ENCODE assay signal across 13 cellular contexts in genomic region chr15:58463815-58464697, GRCh38. TPM values are rescaled to one million over a fixed set of nuclear protein-coding genes. Genes with fewer than 3 reads are reported as not detected.
DNase-seq lines count a peak whose midpoint lies in the region; ATAC-seq, FAIRE-seq and TF ChIP-seq lines count a peak whose summit lies in the region.
"Had no signal": no experiment of that assay in that cellular context is flagged by ENCODE, and none has a peak within 500 bp of the region (broad histone marks: within the 10 kb centered on the region; RNA-seq: fewer than 3 reads in every experiment).

No MANE protein-coding gene starts in this region.

- 67% methylated on average over 6 of the region's 6 CpGs for WGBS in A549 (ENCODE audit: missing lambda C conversion rate)
- WGBS in GM23248 (ENCODE audit: low coverage in 1 of 2, low lambda C conversion rate in 2 of 2, missing lambda C conversion rate in 2 of 2), 2 experiments, result 92 to 95% methylated on average over 6 of the region's 6 CpGs
- WGBS in upper lobe of left lung, 2 donors, result 83 to 87% methylated on average over 6 of the region's 6 CpGs
- WGBS in gastroesophageal sphincter (ENCODE audit: low coverage in 1 of 2), 2 donors, result 90 to 97% methylated on average over 4 of the region's 6 CpGs

- no peaks in the 10 kb centered on the region for H3K9me3 Mint-ChIP-seq in effector memory CD8-positive, alpha-beta T cell

- DNase-seq in A549 (ENCODE audit: low read depth in 1 of 2, low spot score in 1 of 2) (no peak), GM23248 (peak; percentile 25), NCI-H345 treated with DMSO at 0.1 percent for 48 hours (lab: John Stamatoyannopoulos, UW; ENCODE audit: unreplicated experiment) (peak; percentile 41), upper lobe of left lung (no peak)
- no peak for DNase-seq in effector memory CD8-positive, alpha-beta T cell
- no peak for DNase-seq in effector memory CD4-positive, alpha-beta T cell
- DNase-seq: GDM1 had no signal

- H3K4me1 Mint-ChIP-seq in effector memory CD8-positive, alpha-beta T cell (ENCODE audit: low read depth in 2 of 2), result peaks cover 9 to 35% of the 10 kb centered on the region in 2 donors

- no peak for TF ChIP-seq POLR2A in A549 (IDR thresholded peaks at IDR 0.05; ENCODE audit: low read length)
- TF ChIP-seq POLR2A in upper lobe of left lung (IDR thresholded peaks at IDR 0.05), result no peak
- no peak for TF ChIP-seq POLR2A in gastroesophageal sphincter (IDR thresholded peaks at IDR 0.05)

- H3K4me2 ChIP-seq in A549 (no peak overlapping the region), GM23248 (ENCODE audit: unreplicated experiment) (no peak overlapping the region)

- FAIRE-seq in A549 (lab: Jason Lieb, UNC), result peak; percentile 84
- FAIRE-seq: keratinocyte, urothelium cell line had no signal

- H3K36me3 ChIP-seq in GM23248 (ENCODE audit: low read depth) (no peaks in the 10 kb centered on the region), upper lobe of left lung (no peaks in the 10 kb centered on the region), gastroesophageal sphincter (no peaks in the 10 kb centered on the region)
- no peaks in the 10 kb centered on the region for H3K36me3 ChIP-seq in effector memory CD4-positive, alpha-beta T cell (ENCODE audit: control insufficient read depth, insufficient read depth, low read length)

- POLR2A ChIA-PET in A549 (lab: Yijun Ruan, JAX), result no interaction called here

- TF ChIP-seq CTCF in A549 (IDR thresholded peaks at IDR 0.05), result no peak
- no peak for TF ChIP-seq CTCF in upper lobe of left lung (IDR thresholded peaks at IDR 0.05)
- TF ChIP-seq CTCF in gastroesophageal sphincter (IDR thresholded peaks at IDR 0.05), result no peak

- in situ Hi-C loops in GM23248 (cut with MboI), result no loop called here

- CTCF ChIA-PET in A549 (lab: Yijun Ruan, JAX), result interaction anchor here (0.6 to 1.2 kb wide), 2 partner anchors 17 to 104 kb away, joined by 3 read pairs; no protein-coding TSS in a partner anchor

- H3K27ac ChIP-seq in A549 (peak overlapping the region in 1 of 2 experiments; percentile 70; a peak in 3 of 6 replicates), GM23248 (no peak overlapping the region), upper lobe of left lung (no peak overlapping the region), gastroesophageal sphincter (no peak overlapping the region)
- H3K27ac ChIP-seq in effector memory CD4-positive, alpha-beta T cell (ENCODE audit: insufficient read depth, low read length, poor library complexity, severe bottlenecking), result no peak overlapping the region
- H3K27ac ChIP-seq: foreskin keratinocyte had no signal

- no peak overlapping the region for H3K9ac ChIP-seq in GM23248

- H3K4me3 ChIP-seq in A549 (no peak overlapping the region), GM23248 (no peak overlapping the region), upper lobe of left lung (no peak overlapping the region), gastroesophageal sphincter (no peak overlapping the region)
- H3K4me3 ChIP-seq in effector memory CD4-positive, alpha-beta T cell (ENCODE audit: insufficient read depth, low read depth, low read length, poor library complexity, severe bottlenecking), result no peak overlapping the region

- H3K4me3 Mint-ChIP-seq in effector memory CD8-positive, alpha-beta T cell, result no peak overlapping the region

- no peak for TF ChIP-seq RAD21 in A549 (conservative IDR thresholded peaks at IDR 0.05 in 1 of 2, IDR thresholded peaks at IDR 0.05 in 1 of 2)

- H4K20me1 ChIP-seq in GM23248 (ENCODE audit: insufficient read depth), result no peaks in the 10 kb centered on the region

- H3K9me3 ChIP-seq in A549, result peaks cover 12% of the 10 kb centered on the region; the same call in 2 of the 3 replicates
- no peaks in the 10 kb centered on the region for H3K9me3 ChIP-seq in GM23248 (ENCODE audit: low read depth)
- no peaks in the 10 kb centered on the region for H3K9me3 ChIP-seq in effector memory CD4-positive, alpha-beta T cell (ENCODE audit: control insufficient read depth, low read length)
- no peaks in the 10 kb centered on the region for H3K9me3 ChIP-seq in upper lobe of left lung
- H3K9me3 ChIP-seq in gastroesophageal sphincter, result no peaks in the 10 kb centered on the region

- no peaks in the 10 kb centered on the region for H3K27me3 Mint-ChIP-seq in effector memory CD8-positive, alpha-beta T cell

- H3K36me3 Mint-ChIP-seq in effector memory CD8-positive, alpha-beta T cell (ENCODE audit: insufficient read depth), result peaks cover 3% of the 10 kb centered on the region

- peaks cover 42% of the 10 kb centered on the region for H3K4me1 ChIP-seq in A549
- H3K4me1 ChIP-seq in GM23248 (ENCODE audit: insufficient read depth), result peaks cover 10% of the 10 kb centered on the region
- peaks cover 9% of the 10 kb centered on the region for H3K4me1 ChIP-seq in effector memory CD4-positive, alpha-beta T cell (ENCODE audit: control insufficient read depth, insufficient read depth, low read length, poor library complexity, severe bottlenecking)
- peaks cover 9 to 21% (median 12%) of the 10 kb centered on the region in 4 donors for H3K4me1 ChIP-seq in upper lobe of left lung
- peaks cover 0 to 11% (median 3%) of the 10 kb centered on the region in 3 donors for H3K4me1 ChIP-seq in gastroesophageal sphincter

- H3K27ac Mint-ChIP-seq in effector memory CD8-positive, alpha-beta T cell, result peak overlapping the region; percentile 64 to 67

- H3K27me3 ChIP-seq in GM23248 (replicated peaks; ENCODE audit: insufficient read depth) (no peaks in the 10 kb centered on the region), upper lobe of left lung (no peaks in the 10 kb centered on the region), gastroesophageal sphincter (no peaks in the 10 kb centered on the region)
- H3K27me3 ChIP-seq in effector memory CD4-positive, alpha-beta T cell (replicated peaks; ENCODE audit: control insufficient read depth, insufficient read depth, low read length, poor library complexity, severe bottlenecking), result no peaks in the 10 kb centered on the region
- H3K27me3 ChIP-seq: foreskin keratinocyte had no signal

- ATAC-seq in A549, result no peak
- ATAC-seq in effector memory CD8-positive, alpha-beta T cell (replicated peaks), result no peak
- ATAC-seq in upper lobe of left lung (ENCODE audit: low FRiP score in 2 of 2), result no peak
- no peak for ATAC-seq in HG02642 (IDR thresholded peaks at IDR 0.05; ENCODE audit: poor library complexity, unreplicated experiment)
- no peak for ATAC-seq in gastroesophageal sphincter
- ATAC-seq: foreskin keratinocyte had no signal

- H3F3A ChIP-seq in GM23248 (ENCODE audit: insufficient read depth), result peaks cover 14% of the 10 kb centered on the region; the same call in 1 of the 2 replicates

- no peak overlapping the region for H2AFZ ChIP-seq in GM23248

- no peaks in the 10 kb centered on the region for H3K9me2 ChIP-seq in GM23248 (ENCODE audit: insufficient read depth)

- H3K79me2 ChIP-seq in GM23248 (ENCODE audit: insufficient read depth), result no peaks in the 10 kb centered on the region

- TF ChIP-seq EP300 in A549 (IDR thresholded peaks at IDR 0.05), result no peak
- TF ChIP-seq EP300 in upper lobe of left lung (IDR thresholded peaks at IDR 0.05), result no peak
- no peak for TF ChIP-seq EP300 in gastroesophageal sphincter (IDR thresholded peaks at IDR 0.05)

TF ChIP-seq in A549, 52 proteins besides CTCF, POLR2A, EP300 and RAD21 (continues in another document):
- TF ChIP-seq HDAC2 (IDR thresholded peaks at IDR 0.05) (no peak), HMGXB4 (CRISPR knock-in tag; IDR thresholded peaks at IDR 0.05; ENCODE audit: borderline replicate concordance) (no peak), HOXB13 (CRISPR knock-in tag; IDR thresholded peaks at IDR 0.05; ENCODE audit: low read depth) (no peak), KDM1A (IDR thresholded peaks at IDR 0.05; ENCODE audit: low read depth) (no peak), MAX (IDR thresholded peaks at IDR 0.05) (no peak), FOXS1 (CRISPR knock-in tag; IDR thresholded peaks at IDR 0.05) (no peak), RFX5 (IDR thresholded peaks at IDR 0.05) (no peak), EHMT2 (IDR thresholded peaks at IDR 0.05; ENCODE audit: low read depth) (no peak), CEBPB (IDR thresholded peaks at IDR 0.05) (no peak), JUNB (IDR thresholded peaks at IDR 0.05) (no peak), ZNF302 (CRISPR knock-in tag; IDR thresholded peaks at IDR 0.05) (no peak), KDM5A (IDR thresholded peaks at IDR 0.05) (no peak), TFCP2L1 (CRISPR knock-in tag; IDR thresholded peaks at IDR 0.05) (no peak)

RNA-seq across cellular contexts. Expression of gene LIPC, which starts 32.3 kb away (rescaled TPM):
- polyA plus RNA-seq in A549 (2011; rRNA removed) (0.08 and 0.13 TPM in 2 replicates), A549 (2017; fragmentation: RNase III; extraction: RNeasy Plus Mini Kit Qiagen cat#74134 plus additional on column Dnase treatment) (0.30 to 0.34 TPM (median 0.32 TPM) in 3 replicates), GM23248 (2016; fragmentation: Nextera tagmentation; extraction: Ambion mirVana) (0.63 and 1.1 TPM in 2 replicates)
- 0.07 and 0.13 TPM in 2 replicates for polyA plus RNA-seq in A549 (2012; cell fraction: cytosol; rRNA removed)
- 0.19 and 0.22 TPM in 2 replicates for polyA plus RNA-seq in A549 (2012; cell fraction: nucleus; rRNA removed)
- 0.58 TPM in 1 of 2 replicates, not detected in the other for polyA minus RNA-seq in A549 (2011; rRNA and poly(A)+ RNA removed)
- 0.38 and 0.43 TPM in 2 replicates for total RNA-seq in GM23248 (2014; rRNA removed; shearing (Covaris generic))
- total RNA-seq in upper lobe of left lung (under 1 TPM in 4 of 6 donors, not detected in 2; 0.40 to 0.89 (median 0.75) TPM), gastroesophageal sphincter (under 1 TPM in 2 of 4 donors, not detected in 2; 0.32 to 0.50 TPM)
- total RNA-seq: foreskin keratinocyte had no signal
- polyA plus RNA-seq: foreskin keratinocyte, keratinocyte, neural cell had no signal

Comparison
In these comparisons a context has a peak if more than half of its experiments do, and no peak if none do; other contexts are left out.
1. DNase-seq: peak in GM23248 (single experiment) and NCI-H345 treated with DMSO at 0.1 percent for 48 hours (single experiment); none in A549 (0 of 2), effector memory CD8-positive, alpha-beta T cell (0 of 3), effector memory CD4-positive, alpha-beta T cell (0 of 3) and upper lobe of left lung (0 of 2).